Comparison of ENCODE assay signal across 1 cellular context in genomic region chr6:44075137-44076015, GRCh38.
TF ChIP-seq lines count a peak whose summit lies in the region.

No MANE protein-coding gene starts in this region.

TF ChIP-seq in HepG2, 621 proteins besides CTCF, POLR2A, EP300 and RAD21 (continued from another document and continues in another):
- no peak; the same call in none of the 2 replicates for TF ChIP-seq ZNF574 (CRISPR knock-in tag; IDR thresholded peaks at IDR 0.05)
- TF ChIP-seq, protein P1, sequence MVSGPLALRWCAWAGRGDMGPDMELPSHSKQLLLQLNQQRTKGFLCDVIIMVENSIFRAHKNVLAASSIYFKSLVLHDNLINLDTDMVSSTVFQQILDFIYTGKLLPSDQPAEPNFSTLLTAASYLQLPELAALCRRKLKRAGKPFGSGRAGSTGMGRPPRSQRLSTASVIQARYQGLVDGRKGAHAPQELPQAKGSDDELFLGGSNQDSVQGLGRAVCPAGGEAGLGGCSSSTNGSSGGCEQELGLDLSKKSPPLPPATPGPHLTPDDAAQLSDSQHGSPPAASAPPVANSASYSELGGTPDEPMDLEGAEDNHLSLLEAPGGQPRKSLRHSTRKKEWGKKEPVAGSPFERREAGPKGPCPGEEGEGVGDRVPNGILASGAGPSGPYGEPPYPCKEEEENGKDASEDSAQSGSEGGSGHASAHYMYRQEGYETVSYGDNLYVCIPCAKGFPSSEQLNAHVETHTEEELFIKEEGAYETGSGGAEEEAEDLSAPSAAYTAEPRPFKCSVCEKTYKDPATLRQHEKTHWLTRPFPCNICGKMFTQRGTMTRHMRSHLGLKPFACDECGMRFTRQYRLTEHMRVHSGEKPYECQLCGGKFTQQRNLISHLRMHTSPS (CRISPR knock-in tag; IDR thresholded peaks at IDR 0.05; ENCODE audit: low read depth) = peak; percentile 99
- TF ChIP-seq, protein P2, sequence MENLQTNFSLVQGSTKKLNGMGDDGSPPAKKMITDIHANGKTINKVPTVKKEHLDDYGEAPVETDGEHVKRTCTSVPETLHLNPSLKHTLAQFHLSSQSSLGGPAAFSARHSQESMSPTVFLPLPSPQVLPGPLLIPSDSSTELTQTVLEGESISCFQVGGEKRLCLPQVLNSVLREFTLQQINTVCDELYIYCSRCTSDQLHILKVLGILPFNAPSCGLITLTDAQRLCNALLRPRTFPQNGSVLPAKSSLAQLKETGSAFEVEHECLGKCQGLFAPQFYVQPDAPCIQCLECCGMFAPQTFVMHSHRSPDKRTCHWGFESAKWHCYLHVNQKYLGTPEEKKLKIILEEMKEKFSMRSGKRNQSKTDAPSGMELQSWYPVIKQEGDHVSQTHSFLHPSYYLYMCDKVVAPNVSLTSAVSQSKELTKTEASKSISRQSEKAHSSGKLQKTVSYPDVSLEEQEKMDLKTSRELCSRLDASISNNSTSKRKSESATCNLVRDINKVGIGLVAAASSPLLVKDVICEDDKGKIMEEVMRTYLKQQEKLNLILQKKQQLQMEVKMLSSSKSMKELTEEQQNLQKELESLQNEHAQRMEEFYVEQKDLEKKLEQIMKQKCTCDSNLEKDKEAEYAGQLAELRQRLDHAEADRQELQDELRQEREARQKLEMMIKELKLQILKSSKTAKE (CRISPR knock-in tag; IDR thresholded peaks at IDR 0.05; ENCODE audit: borderline replicate concordance) = peak; percentile 99
- TF ChIP-seq ELF1 (CRISPR knock-in tag; IDR thresholded peaks at IDR 0.05) = 0 out of 2 replicates have a peak, but pooled peaks have one; percentile 13
- TF ChIP-seq, protein P3, sequence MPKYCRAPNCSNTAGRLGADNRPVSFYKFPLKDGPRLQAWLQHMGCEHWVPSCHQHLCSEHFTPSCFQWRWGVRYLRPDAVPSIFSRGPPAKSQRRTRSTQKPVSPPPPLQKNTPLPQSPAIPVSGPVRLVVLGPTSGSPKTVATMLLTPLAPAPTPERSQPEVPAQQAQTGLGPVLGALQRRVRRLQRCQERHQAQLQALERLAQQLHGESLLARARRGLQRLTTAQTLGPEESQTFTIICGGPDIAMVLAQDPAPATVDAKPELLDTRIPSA (CRISPR knock-in tag; IDR thresholded peaks at IDR 0.05; ENCODE audit: borderline replicate concordance) = no peak; the same call in 1 of the 2 replicates
- no peak for TF ChIP-seq ZNF20 (CRISPR knock-in tag; IDR thresholded peaks at IDR 0.05)
- peak; percentile 95 for TF ChIP-seq PHF21A (CRISPR knock-in tag; IDR thresholded peaks at IDR 0.05)
- TF ChIP-seq SP4 (CRISPR knock-in tag; IDR thresholded peaks at IDR 0.05) = peak; percentile 61
- TF ChIP-seq, protein P4, sequence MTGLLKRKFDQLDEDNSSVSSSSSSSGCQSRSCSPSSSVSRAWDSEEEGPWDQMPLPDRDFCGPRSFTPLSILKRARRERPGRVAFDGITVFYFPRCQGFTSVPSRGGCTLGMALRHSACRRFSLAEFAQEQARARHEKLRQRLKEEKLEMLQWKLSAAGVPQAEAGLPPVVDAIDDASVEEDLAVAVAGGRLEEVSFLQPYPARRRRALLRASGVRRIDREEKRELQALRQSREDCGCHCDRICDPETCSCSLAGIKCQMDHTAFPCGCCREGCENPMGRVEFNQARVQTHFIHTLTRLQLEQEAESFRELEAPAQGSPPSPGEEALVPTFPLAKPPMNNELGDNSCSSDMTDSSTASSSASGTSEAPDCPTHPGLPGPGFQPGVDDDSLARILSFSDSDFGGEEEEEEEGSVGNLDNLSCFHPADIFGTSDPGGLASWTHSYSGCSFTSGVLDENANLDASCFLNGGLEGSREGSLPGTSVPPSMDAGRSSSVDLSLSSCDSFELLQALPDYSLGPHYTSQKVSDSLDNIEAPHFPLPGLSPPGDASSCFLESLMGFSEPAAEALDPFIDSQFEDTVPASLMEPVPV (CRISPR knock-in tag; IDR thresholded peaks at IDR 0.05) = peak; percentile 88
- TF ChIP-seq ZNF674 (CRISPR knock-in tag; IDR thresholded peaks at IDR 0.05; ENCODE audit: low read depth) = no peak
- no peak for TF ChIP-seq CHCHD3 (CRISPR knock-in tag; IDR thresholded peaks at IDR 0.05)
- TF ChIP-seq STAT6 (CRISPR knock-in tag; IDR thresholded peaks at IDR 0.05; ENCODE audit: borderline replicate concordance) = peak; percentile 84
- no peak for TF ChIP-seq U2AF2 (IDR thresholded peaks at IDR 0.05; ENCODE audit: low read depth, low read length)
- TF ChIP-seq GLMP (CRISPR knock-in tag; IDR thresholded peaks at IDR 0.05; ENCODE audit: borderline replicate concordance) = no peak
- TF ChIP-seq ZBTB7A (CRISPR knock-in tag; IDR thresholded peaks at IDR 0.05) = peak; percentile 96
- TF ChIP-seq ZNF570 (CRISPR knock-in tag; IDR thresholded peaks at IDR 0.05; ENCODE audit: borderline replicate concordance) = no peak
- TF ChIP-seq, protein P5, sequence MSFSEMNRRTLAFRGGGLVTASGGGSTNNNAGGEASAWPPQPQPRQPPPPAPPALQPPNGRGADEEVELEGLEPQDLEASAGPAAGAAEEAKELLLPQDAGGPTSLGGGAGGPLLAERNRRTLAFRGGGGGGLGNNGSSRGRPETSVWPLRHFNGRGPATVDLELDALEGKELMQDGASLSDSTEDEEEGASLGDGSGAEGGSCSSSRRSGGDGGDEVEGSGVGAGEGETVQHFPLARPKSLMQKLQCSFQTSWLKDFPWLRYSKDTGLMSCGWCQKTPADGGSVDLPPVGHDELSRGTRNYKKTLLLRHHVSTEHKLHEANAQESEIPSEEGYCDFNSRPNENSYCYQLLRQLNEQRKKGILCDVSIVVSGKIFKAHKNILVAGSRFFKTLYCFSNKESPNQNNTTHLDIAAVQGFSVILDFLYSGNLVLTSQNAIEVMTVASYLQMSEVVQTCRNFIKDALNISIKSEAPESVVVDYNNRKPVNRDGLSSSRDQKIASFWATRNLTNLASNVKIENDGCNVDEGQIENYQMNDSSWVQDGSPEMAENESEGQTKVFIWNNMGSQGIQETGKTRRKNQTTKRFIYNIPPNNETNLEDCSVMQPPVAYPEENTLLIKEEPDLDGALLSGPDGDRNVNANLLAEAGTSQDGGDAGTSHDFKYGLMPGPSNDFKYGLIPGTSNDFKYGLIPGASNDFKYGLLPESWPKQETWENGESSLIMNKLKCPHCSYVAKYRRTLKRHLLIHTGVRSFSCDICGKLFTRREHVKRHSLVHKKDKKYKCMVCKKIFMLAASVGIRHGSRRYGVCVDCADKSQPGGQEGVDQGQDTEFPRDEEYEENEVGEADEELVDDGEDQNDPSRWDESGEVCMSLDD (CRISPR knock-in tag; IDR thresholded peaks at IDR 0.05; ENCODE audit: borderline replicate concordance) = no peak
- TF ChIP-seq ZNF660 (CRISPR knock-in tag; IDR thresholded peaks at IDR 0.05; ENCODE audit: borderline replicate concordance, low read depth) = no peak
- TF ChIP-seq, protein P6, sequence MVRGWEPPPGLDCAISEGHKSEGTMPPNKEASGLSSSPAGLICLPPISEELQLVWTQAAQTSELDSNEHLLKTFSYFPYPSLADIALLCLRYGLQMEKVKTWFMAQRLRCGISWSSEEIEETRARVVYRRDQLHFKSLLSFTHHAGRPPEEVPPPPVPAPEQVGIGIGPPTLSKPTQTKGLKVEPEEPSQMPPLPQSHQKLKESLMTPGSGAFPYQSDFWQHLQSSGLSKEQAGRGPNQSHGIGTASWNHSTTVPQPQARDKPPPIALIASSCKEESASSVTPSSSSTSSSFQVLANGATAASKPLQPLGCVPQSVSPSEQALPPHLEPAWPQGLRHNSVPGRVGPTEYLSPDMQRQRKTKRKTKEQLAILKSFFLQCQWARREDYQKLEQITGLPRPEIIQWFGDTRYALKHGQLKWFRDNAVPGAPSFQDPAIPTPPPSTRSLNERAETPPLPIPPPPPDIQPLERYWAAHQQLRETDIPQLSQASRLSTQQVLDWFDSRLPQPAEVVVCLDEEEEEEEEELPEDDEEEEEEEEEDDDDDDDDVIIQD (CRISPR knock-in tag; IDR thresholded peaks at IDR 0.05; ENCODE audit: low read depth) = peak; percentile 88
- TF ChIP-seq NRL (CRISPR knock-in tag; IDR thresholded peaks at IDR 0.05; ENCODE audit: borderline replicate concordance) = no peak
- TF ChIP-seq MAX (IDR thresholded peaks at IDR 0.05) = no peak
- TF ChIP-seq ZNF431 (CRISPR knock-in tag; IDR thresholded peaks at IDR 0.05; ENCODE audit: borderline replicate concordance, low read depth) = 0 out of 2 replicates have a peak, but pooled peaks have one; percentile 39
- peak; percentile 19; the same call in 1 of the 2 replicates for TF ChIP-seq STAG1 (CRISPR knock-in tag; IDR thresholded peaks at IDR 0.05)
- TF ChIP-seq KDM4B (CRISPR knock-in tag; IDR thresholded peaks at IDR 0.05) = no peak
- no peak for TF ChIP-seq ZNF75D (CRISPR knock-in tag; IDR thresholded peaks at IDR 0.05; ENCODE audit: borderline replicate concordance)
- peak; percentile 77; the same call in 1 of the 2 replicates for TF ChIP-seq ESRRA (CRISPR knock-in tag; IDR thresholded peaks at IDR 0.05; ENCODE audit: low read depth)
- TF ChIP-seq ZMYM2 (CRISPR knock-in tag; IDR thresholded peaks at IDR 0.05) = peak; percentile 87
- TF ChIP-seq HNRNPH1 (optimal IDR thresholded peaks at IDR 0.05; ENCODE audit: low read depth, low read length) = no peak
- TF ChIP-seq, protein P7, sequence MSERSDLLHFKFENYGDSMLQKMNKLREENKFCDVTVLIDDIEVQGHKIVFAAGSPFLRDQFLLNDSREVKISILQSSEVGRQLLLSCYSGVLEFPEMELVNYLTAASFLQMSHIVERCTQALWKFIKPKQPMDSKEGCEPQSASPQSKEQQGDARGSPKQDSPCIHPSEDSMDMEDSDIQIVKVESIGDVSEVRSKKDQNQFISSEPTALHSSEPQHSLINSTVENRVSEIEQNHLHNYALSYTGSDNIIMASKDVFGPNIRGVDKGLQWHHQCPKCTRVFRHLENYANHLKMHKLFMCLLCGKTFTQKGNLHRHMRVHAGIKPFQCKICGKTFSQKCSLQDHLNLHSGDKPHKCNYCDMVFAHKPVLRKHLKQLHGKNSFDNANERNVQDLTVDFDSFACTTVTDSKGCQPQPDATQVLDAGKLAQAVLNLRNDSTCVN (CRISPR knock-in tag; IDR thresholded peaks at IDR 0.05; ENCODE audit: borderline replicate concordance) = peak; percentile 54
- TF ChIP-seq, protein P8, sequence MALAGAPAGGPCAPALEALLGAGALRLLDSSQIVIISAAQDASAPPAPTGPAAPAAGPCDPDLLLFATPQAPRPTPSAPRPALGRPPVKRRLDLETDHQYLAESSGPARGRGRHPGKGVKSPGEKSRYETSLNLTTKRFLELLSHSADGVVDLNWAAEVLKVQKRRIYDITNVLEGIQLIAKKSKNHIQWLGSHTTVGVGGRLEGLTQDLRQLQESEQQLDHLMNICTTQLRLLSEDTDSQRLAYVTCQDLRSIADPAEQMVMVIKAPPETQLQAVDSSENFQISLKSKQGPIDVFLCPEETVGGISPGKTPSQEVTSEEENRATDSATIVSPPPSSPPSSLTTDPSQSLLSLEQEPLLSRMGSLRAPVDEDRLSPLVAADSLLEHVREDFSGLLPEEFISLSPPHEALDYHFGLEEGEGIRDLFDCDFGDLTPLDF (CRISPR knock-in tag; IDR thresholded peaks at IDR 0.05) = no peak
- TF ChIP-seq TBX2 (CRISPR knock-in tag; IDR thresholded peaks at IDR 0.05; ENCODE audit: borderline replicate concordance) = peak; percentile 95
- no peak for TF ChIP-seq CBFB (CRISPR knock-in tag; IDR thresholded peaks at IDR 0.05)
- no peak for TF ChIP-seq EEA1 (CRISPR knock-in tag; IDR thresholded peaks at IDR 0.05; ENCODE audit: borderline replicate concordance)
- no peak for TF ChIP-seq ZNF225 (CRISPR knock-in tag; IDR thresholded peaks at IDR 0.05)
